In the genomic region with DNA sequence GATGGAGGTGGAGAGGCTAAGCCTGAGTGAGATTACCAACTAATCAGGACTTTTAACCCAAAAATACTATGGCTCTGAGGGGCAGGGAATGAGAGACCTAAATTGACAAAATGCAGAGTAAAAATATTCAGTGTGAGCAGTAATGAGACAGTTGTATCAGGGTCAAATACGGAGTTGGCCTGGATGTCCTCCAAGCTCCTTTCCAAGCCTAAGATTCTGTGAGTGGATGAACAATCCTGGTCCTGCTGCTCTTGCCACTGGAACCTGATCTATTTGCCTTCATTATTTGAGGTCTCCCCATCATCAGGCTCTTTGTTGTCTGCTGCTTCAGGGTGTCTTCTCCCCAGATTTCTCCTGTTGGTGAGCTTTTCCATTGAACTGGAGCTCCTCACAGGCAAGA, we compare ENCODE assay signal across 13 cellular contexts. TPM values are rescaled to one million over a fixed set of nuclear protein-coding genes. Genes with fewer than 3 reads are reported as not detected.
A peak's percentile ranks its signal among the peaks of the same experiment; 100 is the strongest.
DNase-seq lines count a peak whose midpoint lies in the region; ATAC-seq, FAIRE-seq and TF ChIP-seq lines count a peak whose summit lies in the region.
"Had no signal": no experiment of that assay in that cellular context is flagged by ENCODE, and none has a peak within 500 bp of the region (broad histone marks: within the 10 kb centered on the region; RNA-seq: fewer than 3 reads in every experiment).

No MANE protein-coding gene starts in this region.

- H3K4me3 Mint-ChIP-seq in activated T-cell treated with anti-CD3 and anti-CD28 coated beads, Interleukin-2, amount 50 U/mL, for 4 hours, result peak overlapping the region; percentile 74
- H3K4me3 Mint-ChIP-seq: activated naive CD4-positive, alpha-beta T cell treated with anti-CD3 and anti-CD28 coated beads for 36 hours had no signal

- TF ChIP-seq CTCF in fibroblast of pulmonary artery (IDR thresholded peaks at IDR 0.05; ENCODE audit: low read length, missing control alignments), result no peak

- peaks cover 58% of the 10 kb centered on the region for H3K4me1 ChIP-seq in SJSA1 (replicated peaks)
- peaks cover 4 to 53% (median 29%) of the 10 kb centered on the region in 5 donors for H3K4me1 ChIP-seq in subcutaneous abdominal adipose tissue (ENCODE audit: control insufficient read depth in 5 of 5, insufficient read depth in 5 of 5, low read length in 5 of 5)

- peaks cover 5% of the 10 kb centered on the region; the same call in 1 of the 2 replicates for H3K36me3 ChIP-seq in SJSA1
- H3K36me3 ChIP-seq in subcutaneous abdominal adipose tissue (ENCODE audit: control insufficient read depth in 5 of 5, insufficient read depth in 5 of 5, low read length in 5 of 5), result no peaks in the 10 kb centered on the region
- H3K36me3 ChIP-seq: BLaER1 treated with 17β-estradiol and CSF1 and Interleukin-3, amounts not matched to agents 10 nM and 100 nM had no signal

- ATAC-seq in activated T-cell treated with anti-CD3 and anti-CD28 coated beads, Interleukin-2, amount 50 U/mL, for 4 hours, result no peak
- no peak for ATAC-seq in HG03521 (IDR thresholded peaks at IDR 0.05; ENCODE audit: unreplicated experiment)
- ATAC-seq in GM18505 (IDR thresholded peaks at IDR 0.05; ENCODE audit: unreplicated experiment), result no peak

- peak overlapping the region; percentile 99 for H3K27ac ChIP-seq in SJSA1
- H3K27ac ChIP-seq in subcutaneous abdominal adipose tissue (ENCODE audit: low read depth, low read length), result peak overlapping the region; percentile 69

- H3K9me3 ChIP-seq in SJSA1 (replicated peaks) (no peaks in the 10 kb centered on the region), subcutaneous abdominal adipose tissue (ENCODE audit: control insufficient read depth in 5 of 5, low read length in 5 of 5) (no peaks in the 10 kb centered on the region)

- H3K9me3 Mint-ChIP-seq in activated T-cell treated with anti-CD3 and anti-CD28 coated beads, Interleukin-2, amount 50 U/mL, for 4 hours, result no peaks in the 10 kb centered on the region
- H3K9me3 Mint-ChIP-seq: activated naive CD4-positive, alpha-beta T cell treated with anti-CD3 and anti-CD28 coated beads for 36 hours had no signal

- no peak for FAIRE-seq in H54 (lab: Jason Lieb, UNC)
- FAIRE-seq: islet of Langerhans, TTC549 had no signal

- H3K4me3 ChIP-seq in SJSA1 (peak overlapping the region; percentile 35), fibroblast of pulmonary artery (replicated peaks; ENCODE audit: low read depth, low read length) (peak overlapping the region; percentile 47), subcutaneous abdominal adipose tissue (ENCODE audit: low read depth in 1 of 5, low read length in 5 of 5) (peak overlapping the region in 4 of 5 donors; percentile 59 to 71 (median 66))

- H3K9ac ChIP-seq in subcutaneous abdominal adipose tissue (ENCODE audit: low read length in 5 of 5), result peak overlapping the region in 2 of 5 donors; percentile 62 to 65

- peaks cover 44% of the 10 kb centered on the region for H3K4me1 Mint-ChIP-seq in activated T-cell treated with anti-CD3 and anti-CD28 coated beads, Interleukin-2, amount 50 U/mL, for 4 hours (ENCODE audit: low read depth)

- no peak for DNase-seq in activated T-cell treated with anti-CD3 and anti-CD28 coated beads, Interleukin-2, amount 50 U/mL, for 4 hours
- no peak for DNase-seq in activated T-cell treated with anti-CD3 and anti-CD28 coated beads, Interleukin-2, amount 50 U/mL, for 48 hours
- DNase-seq in SJSA1 (ENCODE audit: low read depth in 1 of 2, low spot score in 2 of 2), result no peak
- DNase-seq in fibroblast of pulmonary artery (ENCODE audit: low read depth), result no peak
- DNase-seq in H54 (ENCODE audit: insufficient read length, low spot score), result no peak
- DNase-seq: activated naive CD4-positive, alpha-beta T cell treated with anti-CD3 and anti-CD28 coated beads for 36 hours; effector memory CD4-positive, alpha-beta T cell had no signal

- no peak for TF ChIP-seq POLR2A in GM18505 (IDR thresholded peaks at IDR 0.05; ENCODE audit: borderline replicate concordance, extremely low read depth, insufficient read depth, insufficient read length)
- TF ChIP-seq POLR2A in H54 (IDR thresholded peaks at IDR 0.05; ENCODE audit: low read depth, low read length), result no peak

- no peaks in the 10 kb centered on the region for H3K36me3 Mint-ChIP-seq in activated T-cell treated with anti-CD3 and anti-CD28 coated beads, Interleukin-2, amount 50 U/mL, for 4 hours (ENCODE audit: insufficient read depth)

- H3K27me3 Mint-ChIP-seq in activated T-cell treated with anti-CD3 and anti-CD28 coated beads, Interleukin-2, amount 50 U/mL, for 4 hours (ENCODE audit: low read depth), result no peaks in the 10 kb centered on the region

- H3K27me3 ChIP-seq in SJSA1 (replicated peaks) (no peaks in the 10 kb centered on the region), subcutaneous abdominal adipose tissue (ENCODE audit: control insufficient read depth in 5 of 5, insufficient read depth in 4 of 5, low read length in 5 of 5) (no peaks in the 10 kb centered on the region)
- H3K27me3 ChIP-seq: BLaER1 treated with 17β-estradiol and CSF1 and Interleukin-3, amounts not matched to agents 10 nM and 100 nM had no signal

RNA-seq across cellular contexts. Expression of a gene that starts 1.1 kb away (rescaled TPM):
- under 1 TPM in 2 of 3 donors, not detected in 1; 0.11 to 0.60 TPM for total RNA-seq in activated T-cell treated with anti-CD3 and anti-CD28 coated beads, Interleukin-2, amount 50 U/mL, for 4 hours
- 8.8 and 18.4 TPM in 2 replicates for total RNA-seq in SJSA1 (2014; rRNA removed; shearing (Covaris generic))
